ENCODE assay signal across 9 cellular contexts in genomic region chr17:32111141-32111771, GRCh38. TPM values are rescaled to one million over a fixed set of nuclear protein-coding genes. Genes with fewer than 3 reads are reported as not detected.
DNase-seq lines count a peak whose midpoint lies in the region; ATAC-seq, FAIRE-seq and TF ChIP-seq lines count a peak whose summit lies in the region.
"Had no signal": no experiment of that assay in that cellular context is flagged by ENCODE, and none has a peak within 500 bp of the region (broad histone marks: within the 10 kb centered on the region; RNA-seq: fewer than 3 reads in every experiment).

No MANE protein-coding gene starts in this region.

- H3K36me3 Mint-ChIP-seq in activated CD4-positive, alpha-beta T cell treated with anti-CD3 and anti-CD28 coated beads, Interleukin-2, amount 10 ng/mL, durations not matched to agents 7 days and 5 days (ENCODE audit: low read depth) = no peaks in the 10 kb centered on the region

- CTCF ChIA-PET in activated CD4-positive, alpha-beta T cell treated with anti-CD3 and anti-CD28 coated beads, Interleukin-2, amount 10 ng/mL, durations not matched to agents 7 days and 5 days (lab: Charles Lee) = interaction anchor here (0.6 to 2.2 kb wide), 3 partner anchors 14 to 46 kb away, joined by 4 to 9 read pairs (median 6); no protein-coding TSS in a partner anchor

- H3K9ac ChIP-seq in Loucy (ENCODE audit: low read depth, low read length, poor library complexity, severe bottlenecking) = no peak overlapping the region

- no peak overlapping the region for H3K27ac ChIP-seq in esophagus muscularis mucosa (replicated peaks in 1 of 4)

- no peaks in the 10 kb centered on the region for H3K27me3 Mint-ChIP-seq in activated CD4-positive, alpha-beta T cell treated with anti-CD3 and anti-CD28 coated beads, Interleukin-2, amount 10 ng/mL, durations not matched to agents 7 days and 5 days

- H4K20me1 ChIP-seq in Loucy (ENCODE audit: insufficient read depth, low read length, poor library complexity, severe bottlenecking) = no peaks in the 10 kb centered on the region

- no peak overlapping the region for H3K4me2 ChIP-seq in Loucy (ENCODE audit: low read depth, low read length, poor library complexity, severe bottlenecking)

- no peaks in the 10 kb centered on the region for H3K9me2 ChIP-seq in Loucy (replicated peaks; ENCODE audit: low read depth, low read length)

- H3K4me3 ChIP-seq in Loucy (ENCODE audit: low read length, poor library complexity, severe bottlenecking) (no peak overlapping the region), esophagus muscularis mucosa (peak overlapping the region; percentile 2 to 24 (median 12))

- DNase-seq in D721Med (ENCODE audit: insufficient read length, low spot score) (no peak), esophagus muscularis mucosa (ENCODE audit: extremely low spot score) (no peak), pons (ENCODE audit: low spot score) (peak; percentile 62)
- DNase-seq in activated CD4-positive, alpha-beta T cell treated with anti-CD3 and anti-CD28 coated beads, Interleukin-2, amount 10 ng/mL, durations not matched to agents 7 days and 5 days = peak; percentile 36

- H3K4me1 ChIP-seq in Loucy (ENCODE audit: insufficient read depth, low read length, poor library complexity, severe bottlenecking) (peaks cover 33% of the 10 kb centered on the region), esophagus muscularis mucosa (peaks cover 10 to 14% (median 12%) of the 10 kb centered on the region in 4 donors)

- H3K9me3 Mint-ChIP-seq in activated CD4-positive, alpha-beta T cell treated with anti-CD3 and anti-CD28 coated beads, Interleukin-2, amount 10 ng/mL, durations not matched to agents 7 days and 5 days = no peaks in the 10 kb centered on the region

- 18% methylated on average over 18 of the region's 18 CpGs for WGBS in esophagus muscularis mucosa

- no peak for TF ChIP-seq EP300 in esophagus muscularis mucosa (IDR thresholded peaks at IDR 0.05)

- H3K36me3 ChIP-seq in Loucy (ENCODE audit: insufficient read depth, low read length) = no peaks in the 10 kb centered on the region
- H3K36me3 ChIP-seq in esophagus muscularis mucosa = no peaks in the 10 kb centered on the region

- H3K27me3 ChIP-seq in Loucy (ENCODE audit: insufficient read depth, low read length, poor library complexity, severe bottlenecking) (no peaks in the 10 kb centered on the region), esophagus muscularis mucosa (no peaks in the 10 kb centered on the region)

- intact Hi-C loops in esophagus muscularis mucosa (cut with DNase I) = no loop called here

- no peak overlapping the region for H2AFZ ChIP-seq in Loucy (ENCODE audit: low read length)

- peak; percentile 8 for TF ChIP-seq CTCF in D721Med (IDR thresholded peaks at IDR 0.05; ENCODE audit: insufficient read depth, missing control alignments)
- peak; percentile 65 for TF ChIP-seq CTCF in Loucy (conservative IDR thresholded peaks at IDR 0.05; ENCODE audit: low read length)
- TF ChIP-seq CTCF in esophagus muscularis mucosa (IDR thresholded peaks at IDR 0.05) = peak in 2 of 3 experiments; percentile 15 to 20

- no peak for TF ChIP-seq POLR2A in esophagus muscularis mucosa (IDR thresholded peaks at IDR 0.05; ENCODE audit: low read depth)

- H3K27ac Mint-ChIP-seq in activated CD4-positive, alpha-beta T cell treated with anti-CD3 and anti-CD28 coated beads, Interleukin-2, amount 10 ng/mL, durations not matched to agents 7 days and 5 days = no peak overlapping the region

- peaks cover 27% of the 10 kb centered on the region for H3K4me1 Mint-ChIP-seq in activated CD4-positive, alpha-beta T cell treated with anti-CD3 and anti-CD28 coated beads, Interleukin-2, amount 10 ng/mL, durations not matched to agents 7 days and 5 days

- no peaks in the 10 kb centered on the region for H3K9me3 ChIP-seq in Loucy (ENCODE audit: insufficient read depth, low read depth, low read length)
- no peaks in the 10 kb centered on the region for H3K9me3 ChIP-seq in esophagus muscularis mucosa

- H3K4me3 Mint-ChIP-seq in activated CD4-positive, alpha-beta T cell treated with anti-CD3 and anti-CD28 coated beads, Interleukin-2, amount 10 ng/mL, durations not matched to agents 7 days and 5 days = no peak overlapping the region

- ATAC-seq in HG02870 (IDR thresholded peaks at IDR 0.05; ENCODE audit: unreplicated experiment) = no peak
- ATAC-seq in GM21723 (IDR thresholded peaks at IDR 0.05; ENCODE audit: unreplicated experiment) = no peak
- ATAC-seq in HG03196 (IDR thresholded peaks at IDR 0.05; ENCODE audit: unreplicated experiment) = no peak

- no peak for FAIRE-seq in D721Med (lab: Jason Lieb, UNC)
- FAIRE-seq: frontal cortex had no signal

- H3K79me2 ChIP-seq in Loucy (ENCODE audit: insufficient read depth, low read length) = no peaks in the 10 kb centered on the region

- POLR2A ChIA-PET in activated CD4-positive, alpha-beta T cell treated with anti-CD3 and anti-CD28 coated beads, Interleukin-2, amount 10 ng/mL, durations not matched to agents 7 days and 5 days (lab: Charles Lee) = no interaction called here

- H3F3A ChIP-seq in Loucy (ENCODE audit: low read depth) = peaks cover 3% of the 10 kb centered on the region; the same call in 1 of the 2 replicates

RNA-seq across cellular contexts. Expression of gene RHOT1, which starts 31.0 kb away (rescaled TPM):
- 10 to 100 TPM; 26.4 to 33.6 TPM for total RNA-seq in activated CD4-positive, alpha-beta T cell treated with anti-CD3 and anti-CD28 coated beads, Interleukin-2, amount 10 ng/mL, durations not matched to agents 7 days and 5 days
- total RNA-seq in esophagus muscularis mucosa = 10 to 100 TPM; 34.6 to 52.7 (median 43.1) TPM

Comparison
In these comparisons a context has a peak if more than half of its experiments do, and no peak if none do; other contexts are left out.
1. DNase-seq: peak in activated CD4-positive, alpha-beta T cell treated with anti-CD3 and anti-CD28 coated beads, Interleukin-2, amount 10 ng/mL, durations not matched to agents 7 days and 5 days (single experiment) and pons (single experiment); none in D721Med (single experiment) and esophagus muscularis mucosa (single experiment).
2. CTCF ChIP-seq: peak in every context shown above with its lines; median percentile 65 in Loucy; 18 in esophagus muscularis mucosa; 8 in D721Med.